In the genomic region with DNA sequence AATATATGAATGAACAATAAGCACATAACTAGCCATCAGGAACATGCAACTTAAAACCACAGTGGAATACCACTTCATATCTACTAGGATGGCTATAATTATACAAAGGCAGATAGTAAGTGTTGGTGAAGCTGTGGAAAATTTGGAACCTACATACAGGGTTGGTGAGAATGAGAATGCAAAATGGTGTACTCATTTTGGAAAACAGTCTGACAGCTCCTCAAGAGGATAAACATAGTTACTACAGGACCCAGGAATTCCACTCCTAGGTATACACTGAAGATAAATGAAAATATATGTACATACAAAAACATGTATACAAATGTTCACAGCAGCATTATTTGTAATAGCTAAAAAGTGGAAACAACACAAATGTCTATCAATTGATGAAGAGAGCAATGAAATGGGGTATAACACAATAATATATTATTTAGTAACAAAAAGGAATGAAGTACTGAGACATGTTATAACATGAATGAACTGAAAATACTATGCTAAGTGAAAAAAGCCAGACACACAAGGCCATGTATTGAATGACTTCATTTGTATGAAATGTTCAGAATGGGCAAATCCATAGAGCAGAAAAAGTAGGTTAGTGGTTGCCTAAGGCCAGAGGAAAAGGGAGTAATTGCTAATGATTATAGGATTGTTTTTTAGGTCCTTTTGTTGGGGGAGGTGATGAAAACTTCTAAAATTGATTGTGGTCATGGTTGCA, we compare ENCODE assay signal across 2 cellular contexts.
TF ChIP-seq lines count a peak whose summit lies in the region.

No MANE protein-coding gene starts in this region.

TF ChIP-seq in GM23338, 12 proteins besides CTCF, POLR2A, EP300 and RAD21 (continued from another document):
- TF ChIP-seq REST (IDR thresholded peaks at IDR 0.05; ENCODE audit: unreplicated experiment) (no peak), JUNB (IDR thresholded peaks at IDR 0.05; ENCODE audit: unreplicated experiment) (no peak), EZH2 (IDR thresholded peaks at IDR 0.05; ENCODE audit: low read depth, unreplicated experiment) (no peak), ZNF462 (CRISPR knock-in tag; IDR thresholded peaks at IDR 0.05) (no peak), ZNF331 (CRISPR knock-in tag; IDR thresholded peaks at IDR 0.05; ENCODE audit: low read depth) (no peak), STAT1 (IDR thresholded peaks at IDR 0.05; ENCODE audit: unreplicated experiment) (no peak), CREB1 (CRISPR knock-in tag; IDR thresholded peaks at IDR 0.05; ENCODE audit: low read depth) (no peak)
- TF ChIP-seq, protein P1, sequence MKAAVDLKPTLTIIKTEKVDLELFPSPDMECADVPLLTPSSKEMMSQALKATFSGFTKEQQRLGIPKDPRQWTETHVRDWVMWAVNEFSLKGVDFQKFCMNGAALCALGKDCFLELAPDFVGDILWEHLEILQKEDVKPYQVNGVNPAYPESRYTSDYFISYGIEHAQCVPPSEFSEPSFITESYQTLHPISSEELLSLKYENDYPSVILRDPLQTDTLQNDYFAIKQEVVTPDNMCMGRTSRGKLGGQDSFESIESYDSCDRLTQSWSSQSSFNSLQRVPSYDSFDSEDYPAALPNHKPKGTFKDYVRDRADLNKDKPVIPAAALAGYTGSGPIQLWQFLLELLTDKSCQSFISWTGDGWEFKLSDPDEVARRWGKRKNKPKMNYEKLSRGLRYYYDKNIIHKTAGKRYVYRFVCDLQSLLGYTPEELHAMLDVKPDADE (IDR thresholded peaks at IDR 0.05), result no peak

TF ChIP-seq in SK-N-SH, 30 proteins besides CTCF, POLR2A, EP300 and RAD21 (continued from another document):
- no peak for TF ChIP-seq MEF2A (IDR thresholded peaks at IDR 0.05; ENCODE audit: borderline replicate concordance, low read depth)
